ENCODE assay signal across 29 cellular contexts in genomic region chr2:106866636-106867035, GRCh38. TPM values are rescaled to one million over a fixed set of nuclear protein-coding genes. Genes with fewer than 3 reads are reported as not detected.
"Had no signal": no experiment of that assay in that cellular context is flagged by ENCODE, and none has a peak within 500 bp of the region (broad histone marks: within the 10 kb centered on the region; RNA-seq: fewer than 3 reads in every experiment).

No MANE protein-coding gene starts in this region.

- H3K9me3 Mint-ChIP-seq: activated naive CD4-positive, alpha-beta T cell treated with anti-CD3 and anti-CD28 coated beads, Interleukin-2, amount 10 ng/mL, durations not matched to agents 7 days and 5 days; activated naive CD8-positive, alpha-beta T cell treated with anti-CD3 and anti-CD28 coated beads, Interleukin-2, amount 10 ng/mL, durations not matched to agents 7 days and 5 days; activated T-helper 1 cell treated with anti-CD3 and anti-CD28 coated beads, Interleukin-12 subunit alpha, Interleukin-12 subunit beta, Interleukin-2, Interleukin-4 antibody, amounts not matched to agents 30 ng/mL and 10 ng/mL and 1 ng/mL, durations not matched to agents 14 hours and 24 hours and 36 hours; dendritic cell treated with granulocyte-macrophage colony-stimulating factor and Interleukin-4, amounts not matched to agents 40 ng/mL and 50 ng/mL, for 4 days; endodermal cell; mesothelial cell of epicardium; stimulated activated naive B cell treated with anti-CD40 and anti-IgM and Interleukin-4, amounts not matched to agents 10 μg/mL and 1 μg/mL and 100 μg/mL, for 72 hours; T-helper 1 cell treated with Interleukin-12 subunit alpha and Interleukin-12 subunit beta and Interleukin-4 antibody, amounts not matched to agents 30 μg/mL and 1 μg/mL, for 36 hours had no signal

- H3K27ac ChIP-seq: body of pancreas, cardiac muscle cell, parathyroid adenoma, psoas muscle, stomach, transverse colon, WERI-Rb-1 had no signal

- DNase-seq: activated CD4-positive, alpha-beta T cell treated with anti-CD3 and anti-CD28 coated beads for 48 hours; activated CD4-positive, alpha-beta T cell treated with anti-CD3 and anti-CD28 coated beads, Interleukin-2, amount 50 U/mL, for 48 hours; activated CD8-positive, alpha-beta memory T cell treated with anti-CD3 and anti-CD28 coated beads for 24 hours; activated effector memory CD4-positive, alpha-beta T cell treated with anti-CD3 and anti-CD28 coated beads, Interleukin-2, amount 50 U/mL, for 16 hours; activated naive CD4-positive, alpha-beta T cell treated with anti-CD3 and anti-CD28 coated beads, Interleukin-2, amount 10 ng/mL, durations not matched to agents 7 days and 5 days; activated naive CD8-positive, alpha-beta T cell treated with anti-CD3 and anti-CD28 coated beads, Interleukin-2, amount 10 ng/mL, durations not matched to agents 7 days and 5 days; activated T-cell treated with anti-CD3 and anti-CD28 coated beads, Interleukin-2, amount 50 U/mL, for 1 hour; body of pancreas; cerebellar nuclear complex; endodermal cell; foreskin fibroblast; naive B cell; psoas muscle; stimulated activated CD4-positive, alpha-beta T cell treated with anti-CD3 and anti-CD28 coated beads, Interleukin-15, amount 100 ng/mL, for 24 hours; stimulated activated CD4-positive, alpha-beta T cell treated with anti-CD3 and anti-CD28 coated beads, Interleukin-2, amount 100 ng/mL, for 24 hours; stimulated activated naive B cell treated with anti-CD40 and anti-IgM and Interleukin-4, amounts not matched to agents 10 μg/mL and 1 μg/mL and 100 μg/mL, for 72 hours; stomach; SW 1271; T-helper 9 cell; transverse colon; WERI-Rb-1 had no signal

- H3K9ac ChIP-seq: parathyroid adenoma had no signal

- ATAC-seq: activated CD4-positive, CD25-positive, alpha-beta regulatory T cell treated with anti-CD3 and anti-CD28 coated beads, Interleukin-2, amount 50 U/mL, for 24 hours; body of pancreas; psoas muscle; stimulated activated naive B cell treated with anti-CD40 and anti-IgM and Interleukin-4, amounts not matched to agents 10 μg/mL and 1 μg/mL and 100 μg/mL, for 72 hours had no signal

- H3K27ac Mint-ChIP-seq: activated naive CD4-positive, alpha-beta T cell treated with anti-CD3 and anti-CD28 coated beads, Interleukin-2, amount 10 ng/mL, durations not matched to agents 7 days and 5 days; activated naive CD8-positive, alpha-beta T cell treated with anti-CD3 and anti-CD28 coated beads, Interleukin-2, amount 10 ng/mL, durations not matched to agents 7 days and 5 days; activated T-helper 1 cell treated with anti-CD3 and anti-CD28 coated beads, Interleukin-12 subunit alpha, Interleukin-12 subunit beta, Interleukin-2, Interleukin-4 antibody, amounts not matched to agents 30 ng/mL and 10 ng/mL and 1 ng/mL, durations not matched to agents 14 hours and 24 hours and 36 hours; dendritic cell treated with granulocyte-macrophage colony-stimulating factor and Interleukin-4, amounts not matched to agents 40 ng/mL and 50 ng/mL, for 4 days; endodermal cell; mesothelial cell of epicardium; naive B cell; stimulated activated naive B cell treated with anti-CD40 and anti-IgM and Interleukin-4, amounts not matched to agents 10 μg/mL and 1 μg/mL and 100 μg/mL, for 72 hours; T-helper 1 cell treated with Interleukin-12 subunit alpha and Interleukin-12 subunit beta and Interleukin-4 antibody, amounts not matched to agents 30 μg/mL and 1 μg/mL, for 36 hours had no signal

- H3K4me3 ChIP-seq: body of pancreas, cardiac muscle cell, esophagus muscularis mucosa, psoas muscle, stomach, transverse colon had no signal

- H3K36me3 ChIP-seq: cardiac muscle cell, esophagus muscularis mucosa, stomach, transverse colon, WERI-Rb-1 had no signal

- H3K4me1 Mint-ChIP-seq: activated naive CD4-positive, alpha-beta T cell treated with anti-CD3 and anti-CD28 coated beads, Interleukin-2, amount 10 ng/mL, durations not matched to agents 7 days and 5 days; activated naive CD8-positive, alpha-beta T cell treated with anti-CD3 and anti-CD28 coated beads, Interleukin-2, amount 10 ng/mL, durations not matched to agents 7 days and 5 days; naive B cell; stimulated activated naive B cell treated with anti-CD40 and anti-IgM and Interleukin-4, amounts not matched to agents 10 μg/mL and 1 μg/mL and 100 μg/mL, for 72 hours had no signal

- H3K27me3 ChIP-seq: body of pancreas, esophagus muscularis mucosa, stomach, transverse colon had no signal

- H3K27me3 Mint-ChIP-seq: activated naive CD4-positive, alpha-beta T cell treated with anti-CD3 and anti-CD28 coated beads, Interleukin-2, amount 10 ng/mL, durations not matched to agents 7 days and 5 days; dendritic cell treated with granulocyte-macrophage colony-stimulating factor and Interleukin-4, amounts not matched to agents 40 ng/mL and 50 ng/mL, for 4 days; stimulated activated naive B cell treated with anti-CD40 and anti-IgM and Interleukin-4, amounts not matched to agents 10 μg/mL and 1 μg/mL and 100 μg/mL, for 72 hours had no signal

- H3K4me1 ChIP-seq: body of pancreas, parathyroid adenoma, psoas muscle, stomach had no signal

- H3K4me3 Mint-ChIP-seq: activated naive CD4-positive, alpha-beta T cell treated with anti-CD3 and anti-CD28 coated beads, Interleukin-2, amount 10 ng/mL, durations not matched to agents 7 days and 5 days; activated naive CD8-positive, alpha-beta T cell treated with anti-CD3 and anti-CD28 coated beads, Interleukin-2, amount 10 ng/mL, durations not matched to agents 7 days and 5 days; activated T-helper 1 cell treated with anti-CD3 and anti-CD28 coated beads, Interleukin-12 subunit alpha, Interleukin-12 subunit beta, Interleukin-2, Interleukin-4 antibody, amounts not matched to agents 30 ng/mL and 10 ng/mL and 1 ng/mL, durations not matched to agents 14 hours and 24 hours and 36 hours; dendritic cell treated with granulocyte-macrophage colony-stimulating factor and Interleukin-4, amounts not matched to agents 40 ng/mL and 50 ng/mL, for 4 days; endodermal cell; mesothelial cell of epicardium; naive B cell; stimulated activated naive B cell treated with anti-CD40 and anti-IgM and Interleukin-4, amounts not matched to agents 10 μg/mL and 1 μg/mL and 100 μg/mL, for 72 hours; T-helper 1 cell treated with Interleukin-12 subunit alpha and Interleukin-12 subunit beta and Interleukin-4 antibody, amounts not matched to agents 30 μg/mL and 1 μg/mL, for 36 hours had no signal

- H3K9me3 ChIP-seq: body of pancreas, esophagus muscularis mucosa, psoas muscle, stomach, transverse colon had no signal

- H3K36me3 Mint-ChIP-seq: activated naive CD4-positive, alpha-beta T cell treated with anti-CD3 and anti-CD28 coated beads, Interleukin-2, amount 10 ng/mL, durations not matched to agents 7 days and 5 days; activated naive CD8-positive, alpha-beta T cell treated with anti-CD3 and anti-CD28 coated beads, Interleukin-2, amount 10 ng/mL, durations not matched to agents 7 days and 5 days; mesothelial cell of epicardium; naive B cell; stimulated activated naive B cell treated with anti-CD40 and anti-IgM and Interleukin-4, amounts not matched to agents 10 μg/mL and 1 μg/mL and 100 μg/mL, for 72 hours had no signal

- H3K79me2 ChIP-seq: parathyroid adenoma had no signal

- H2AFZ ChIP-seq: parathyroid adenoma had no signal

RNA-seq across cellular contexts. Expression of gene ST6GAL2, which starts 19.3 kb away (rescaled TPM):
- total RNA-seq: activated naive CD8-positive, alpha-beta T cell treated with anti-CD3 and anti-CD28 coated beads, Interleukin-2, amount 10 ng/mL, durations not matched to agents 7 days and 5 days; activated T-helper 1 cell treated with anti-CD3 and anti-CD28 coated beads, Interleukin-12 subunit alpha, Interleukin-12 subunit beta, Interleukin-2, Interleukin-4 antibody, amounts not matched to agents 30 ng/mL and 10 ng/mL and 1 ng/mL, durations not matched to agents 14 hours and 24 hours and 36 hours had no signal
